In genomic region chr4:87196146-87196545, GRCh38 we compare ENCODE assay signal across 34 cellular contexts.
"Had no signal": no experiment of that assay in that cellular context is flagged by ENCODE, and none has a peak within 500 bp of the region (broad histone marks: within the 10 kb centered on the region; RNA-seq: fewer than 3 reads in every experiment).

No MANE protein-coding gene starts in this region.

- H3K27me3 ChIP-seq: MG63 had no signal

- H3K36me3 ChIP-seq: MG63 had no signal

- H3K9ac ChIP-seq: KMS-11 had no signal

- DNase-seq: Karpas-422, Kasumi-1, MG63, MM.1S, MV-4-11, NCI-H1048, NCI-H1092, NCI-H1092 treated with DMSO at 0.1 percent for 48 hours, NCI-H1105, NCI-H1105 treated with DMSO at 0.1 percent for 48 hours, NCI-H1417, NCI-H1417 treated with DMSO at 0.1 percent for 48 hours, NCI-H1436, NCI-H1436 treated with DMSO at 0.1 percent for 48 hours, NCI-H146, NCI-H1694, NCI-H1694 treated with DMSO at 0.1 percent for 48 hours, NCI-H187, NCI-H187 treated with DMSO at 0.1 percent for 48 hours, NCI-H1930, NCI-H2029, NCI-H2029 treated with DMSO at 0.1 percent for 48 hours, NCI-H2081, NCI-H2081 treated with DMSO at 0.1 percent for 48 hours, NCI-H2107, NCI-H2171, NCI-H2171 treated with DMSO at 0.1 percent for 48 hours, NCI-H2227 treated with DMSO at 0.1 percent for 48 hours, NCI-H226, NCI-H345, NCI-H446, NCI-H446 treated with DMSO at 0.1 percent for 48 hours, NCI-H510A had no signal

- H3K27ac ChIP-seq: KMS-11 had no signal

- H3K9me3 ChIP-seq: MG63 had no signal

- H3K4me3 ChIP-seq: MG63 had no signal

- H3K4me2 ChIP-seq: KMS-11 had no signal
